In the genomic region with DNA sequence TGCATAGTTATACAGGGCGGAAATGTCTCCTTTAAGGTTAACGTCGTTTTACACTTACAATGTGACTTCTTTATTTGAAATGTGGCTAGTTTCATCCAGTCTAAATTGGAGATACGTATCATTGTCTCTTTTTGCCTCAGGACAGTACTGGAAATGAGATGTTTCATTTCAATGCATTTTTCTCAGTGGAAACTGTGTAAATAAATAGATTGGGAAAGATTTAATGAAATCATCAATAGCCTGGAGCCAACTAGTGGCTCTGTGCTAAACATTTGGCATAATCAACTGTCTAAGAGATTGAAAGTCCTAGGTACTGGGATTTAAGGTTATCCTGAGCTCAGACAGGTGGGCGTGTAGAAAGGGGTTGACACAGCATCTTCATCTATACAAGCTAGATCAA, we compare ENCODE assay signal across 17 cellular contexts.
A peak's percentile ranks its signal among the peaks of the same experiment; 100 is the strongest.
DNase-seq lines count a peak whose midpoint lies in the region; ATAC-seq and TF ChIP-seq lines count a peak whose summit lies in the region.
"Had no signal": no experiment of that assay in that cellular context is flagged by ENCODE, and none has a peak within 500 bp of the region (broad histone marks: within the 10 kb centered on the region; RNA-seq: fewer than 3 reads in every experiment).

No MANE protein-coding gene starts in this region.

- H3K4me1 ChIP-seq in breast epithelium (no peaks in the 10 kb centered on the region), mammary epithelial cell (ENCODE audit: insufficient read depth, low read length) (peaks cover 23% of the 10 kb centered on the region)
- H3K4me1 ChIP-seq: BLaER1, Caco-2 had no signal

- H3K9ac ChIP-seq in mammary epithelial cell (ENCODE audit: insufficient read depth, low read length): no peak overlapping the region
- H3K9ac ChIP-seq: BLaER1 had no signal

- dilution Hi-C loops in mammary epithelial cell (cut with HindIII; ENCODE audit: low sequenced_read_pairs): no loop called here

- H3K4me1 Mint-ChIP-seq in MCF 10A (ENCODE audit: insufficient read depth, unreplicated experiment): peaks cover 20% of the 10 kb centered on the region
- H3K4me1 Mint-ChIP-seq: CD8-positive, alpha-beta memory T cell; GM23338 had no signal

- H2AFZ ChIP-seq in mammary epithelial cell (ENCODE audit: low read depth, low read length): no peak overlapping the region
- H2AFZ ChIP-seq: GM23338 had no signal

- 81% methylated on average over 5 of the region's 5 CpGs for WGBS in mammary epithelial cell (ENCODE audit: low coverage, missing lambda C conversion rate)

- H3K4me3 Mint-ChIP-seq in MCF 10A (ENCODE audit: unreplicated experiment): no peak overlapping the region
- H3K4me3 Mint-ChIP-seq: CD8-positive, alpha-beta memory T cell; GM23338 had no signal

- H3K9me3 ChIP-seq in breast epithelium: no peaks in the 10 kb centered on the region
- H3K9me3 ChIP-seq in mammary epithelial cell (replicated peaks; ENCODE audit: insufficient read depth, low read length): no peaks in the 10 kb centered on the region
- H3K9me3 ChIP-seq: BLaER1, Caco-2 had no signal

- no peaks in the 10 kb centered on the region for H3K79me2 ChIP-seq in mammary epithelial cell (ENCODE audit: insufficient read depth, low read length)

- ATAC-seq in HG02970 (IDR thresholded peaks at IDR 0.05; ENCODE audit: low FRiP score, unreplicated experiment): no peak
- ATAC-seq: GM23338 had no signal

- no peak for TF ChIP-seq POLR2A in breast epithelium (IDR thresholded peaks at IDR 0.05)

- H3K27ac ChIP-seq in breast epithelium (no peak overlapping the region), mammary epithelial cell (ENCODE audit: insufficient read depth, low read depth, low read length) (no peak overlapping the region)
- H3K27ac ChIP-seq: BLaER1 had no signal

- no TSS peak for BruUV-seq in MCF 10A (replicated peaks; lab: Mats Ljungman, UMichigan)
- no TSS peak for BruUV-seq in mammary epithelial cell (replicated peaks; lab: Mats Ljungman, UMichigan)

- no peaks in the 10 kb centered on the region for H3K27me3 Mint-ChIP-seq in MCF 10A (ENCODE audit: insufficient read depth, unreplicated experiment)

- H3K27me3 ChIP-seq in breast epithelium (no peaks in the 10 kb centered on the region), mammary epithelial cell (ENCODE audit: insufficient read depth, low read length) (no peaks in the 10 kb centered on the region)
- H3K27me3 ChIP-seq: BLaER1 had no signal

- CTCF ChIA-PET in MCF 10A (lab: Yijun Ruan, JAX) (interaction anchor here (0.6 to 1.1 kb wide), 5 partner anchors 8 to 1001 kb away, joined by 3 to 4 read pairs (median 3); no protein-coding TSS in a partner anchor), mammary epithelial cell (lab: Charles Lee; ENCODE audit: low non-redundant PET) (no interaction called here)

- no peak overlapping the region for H3K4me2 ChIP-seq in mammary epithelial cell (ENCODE audit: insufficient read depth, low read depth, low read length)
- H3K4me2 ChIP-seq: BLaER1, GM23338 had no signal

- in situ Hi-C loops in mammary epithelial cell (cut with MboI; ENCODE audit: low sequenced_read_pairs in 2 of 2): no loop called here

- peaks cover 6% of the 10 kb centered on the region for H3K36me3 Mint-ChIP-seq in MCF 10A (ENCODE audit: insufficient read depth, unreplicated experiment)
- H3K36me3 Mint-ChIP-seq: CD8-positive, alpha-beta memory T cell had no signal

- H4K20me1 ChIP-seq in mammary epithelial cell (ENCODE audit: insufficient read depth, low read length): no peaks in the 10 kb centered on the region
- H4K20me1 ChIP-seq: BLaER1 had no signal

- TF ChIP-seq CTCF in MCF 10A (IDR thresholded peaks at IDR 0.05; ENCODE audit: unreplicated experiment) (no peak), breast epithelium (IDR thresholded peaks at IDR 0.05) (no peak), mammary epithelial cell (conservative IDR thresholded peaks at IDR 0.05 in 1 of 2, IDR thresholded peaks at IDR 0.05 in 1 of 2; ENCODE audit: extremely low read depth in 1 of 2, insufficient read depth in 1 of 2, low read depth in 1 of 2, low read length in 2 of 2) (no peak), fibroblast of villous mesenchyme (IDR thresholded peaks at IDR 0.05; ENCODE audit: insufficient read depth, low read depth, low read length) (no peak)

- POLR2A ChIA-PET in MCF 10A (lab: Yijun Ruan, JAX): no interaction called here

- intact Hi-C loops in MCF 10A (cut with micrococcal nuclease): no loop called here
- intact Hi-C loops in breast epithelium (cut with DNase I; ENCODE audit: low total_unique reads): no loop called here
- intact Hi-C loops in mammary epithelial cell (cut with micrococcal nuclease): loop anchor here (10.0 kb wide), 1 partner anchor 79 kb away; no protein-coding TSS in a partner anchor

- no peaks in the 10 kb centered on the region for H3K9me3 Mint-ChIP-seq in MCF 10A (ENCODE audit: unreplicated experiment)
- H3K9me3 Mint-ChIP-seq: CD8-positive, alpha-beta memory T cell; GM23338 had no signal

- H3K4me3 ChIP-seq in breast epithelium (no peak overlapping the region), mammary epithelial cell (replicated peaks in 1 of 3; ENCODE audit: insufficient read depth in 1 of 3, low read depth in 2 of 3, low read length in 3 of 3) (no peak overlapping the region), fibroblast of villous mesenchyme (ENCODE audit: low read depth, low read length) (no peak overlapping the region)
- H3K4me3 ChIP-seq: BLaER1, GM23338 had no signal

- peak; percentile 50 for DNase-seq in MCF 10A (ENCODE audit: unreplicated experiment)
- no peak for DNase-seq in breast epithelium (ENCODE audit: low spot score in 2 of 2)
- peak; percentile 78 for DNase-seq in NCI-H69 (lab: John Stamatoyannopoulos, UW)
- peak; percentile 28 for DNase-seq in mammary epithelial cell
- peak; percentile 8 for DNase-seq in fibroblast of villous mesenchyme (ENCODE audit: low read depth)
- no peak for DNase-seq in HUDEP-2 (lab: John Stamatoyannopoulos, UW; ENCODE audit: unreplicated experiment in 76 of 76)
- no peak for DNase-seq in mesenteric fat pad (ENCODE audit: low spot score)
- DNase-seq: 8988T; AML-193; Caco-2; CD8-positive, alpha-beta memory T cell; DND-41; GF-D8; H7 had no signal

- no peaks in the 10 kb centered on the region for H3K36me3 ChIP-seq in breast epithelium
- no peaks in the 10 kb centered on the region for H3K36me3 ChIP-seq in mammary epithelial cell (ENCODE audit: insufficient read depth, low read length)
- H3K36me3 ChIP-seq: BLaER1 had no signal

- peak overlapping the region; percentile 36 for H3K27ac Mint-ChIP-seq in MCF 10A (ENCODE audit: low read depth, unreplicated experiment)
- H3K27ac Mint-ChIP-seq: CD8-positive, alpha-beta memory T cell; GM23338 had no signal

Comparison
In these comparisons a context has a peak if more than half of its experiments do, and no peak if none do; other contexts are left out.
1. DNase-seq: peak in MCF 10A (single experiment), NCI-H69 (single experiment), mammary epithelial cell (single experiment) and fibroblast of villous mesenchyme (single experiment); none in breast epithelium (0 of 2), HUDEP-2 (0 of 76) and mesenteric fat pad (single experiment).